21 cellular contexts compared by ENCODE assay signal in the genomic region with DNA sequence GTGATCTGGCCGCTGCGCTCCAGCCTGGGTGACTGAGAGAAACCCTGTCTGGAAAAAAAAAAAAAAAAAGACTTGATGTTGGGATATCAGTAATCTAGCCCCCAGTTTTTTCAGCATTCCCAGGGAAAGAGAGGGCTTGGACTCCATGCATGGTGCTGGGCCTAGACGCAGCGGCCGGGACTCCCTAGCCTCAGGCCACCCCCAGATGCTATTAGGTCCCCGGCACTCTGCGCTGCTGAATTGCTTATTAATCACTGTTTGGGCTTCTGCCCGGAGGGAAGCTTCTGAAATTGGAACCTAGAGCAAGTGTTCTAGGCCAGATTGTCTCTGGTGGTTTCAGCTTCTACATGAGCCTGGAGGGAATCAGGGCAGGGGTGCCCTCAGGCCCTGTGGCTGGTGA. TPM values are rescaled to one million over a fixed set of nuclear protein-coding genes. Genes with fewer than 3 reads are reported as not detected.
"Had no signal": no experiment of that assay in that cellular context is flagged by ENCODE, and none has a peak within 500 bp of the region (broad histone marks: within the 10 kb centered on the region; RNA-seq: fewer than 3 reads in every experiment).

No MANE protein-coding gene starts in this region.

- H3K4me3 Mint-ChIP-seq: activated CD4-positive, alpha-beta memory T cell treated with anti-CD3 and anti-CD28 coated beads, Interleukin-2, amount 10 ng/mL, durations not matched to agents 7 days and 5 days; activated CD4-positive, alpha-beta T cell treated with anti-CD3 and anti-CD28 coated beads for 36 hours; activated T-cell treated with anti-CD3 and anti-CD28 coated beads, Interleukin-2, amount 50 U/mL, for 4 hours; T-helper 1 cell treated with Interleukin-12 subunit alpha and Interleukin-12 subunit beta and Interleukin-4 antibody, amounts not matched to agents 30 μg/mL and 1 μg/mL, for 36 hours had no signal

- ATAC-seq: activated CD4-positive, alpha-beta T cell treated with anti-CD3 and anti-CD28 coated beads for 36 hours; activated naive CD4-positive, alpha-beta T cell treated with anti-CD3 and anti-CD28 coated beads, Interleukin-2, amount 50 U/mL, for 72 hours; heart left ventricle; psoas muscle had no signal

- H3K9me3 ChIP-seq: heart left ventricle, psoas muscle, sigmoid colon, stomach, thoracic aorta had no signal

- H3K27ac ChIP-seq: psoas muscle, sigmoid colon, thoracic aorta had no signal

- H3K27me3 Mint-ChIP-seq: activated CD4-positive, alpha-beta T cell treated with anti-CD3 and anti-CD28 coated beads for 36 hours had no signal

- H3K4me1 Mint-ChIP-seq: activated CD4-positive, alpha-beta memory T cell treated with anti-CD3 and anti-CD28 coated beads, Interleukin-2, amount 10 ng/mL, durations not matched to agents 7 days and 5 days; activated CD4-positive, alpha-beta T cell treated with anti-CD3 and anti-CD28 coated beads for 36 hours had no signal

- H3K27ac Mint-ChIP-seq: activated CD4-positive, alpha-beta memory T cell treated with anti-CD3 and anti-CD28 coated beads, Interleukin-2, amount 10 ng/mL, durations not matched to agents 7 days and 5 days; activated CD4-positive, alpha-beta T cell treated with anti-CD3 and anti-CD28 coated beads for 36 hours; T-helper 1 cell treated with Interleukin-12 subunit alpha and Interleukin-12 subunit beta and Interleukin-4 antibody, amounts not matched to agents 30 μg/mL and 1 μg/mL, for 36 hours had no signal

- H3K36me3 ChIP-seq: sigmoid colon, thoracic aorta had no signal

- H3K36me3 Mint-ChIP-seq: activated naive CD4-positive, alpha-beta T cell treated with anti-CD3 and anti-CD28 coated beads, Interleukin-2, amount 50 U/mL, for 72 hours had no signal

- H3K4me3 ChIP-seq: coronary artery, heart left ventricle, lung, psoas muscle, sigmoid colon, stomach, thoracic aorta had no signal

- H3K27me3 ChIP-seq: heart left ventricle, sigmoid colon, stomach had no signal

- DNase-seq: activated CD4-positive, alpha-beta memory T cell treated with anti-CD3 and anti-CD28 coated beads, Interleukin-2, amount 10 ng/mL, durations not matched to agents 7 days and 5 days; activated CD4-positive, alpha-beta T cell treated with anti-CD3 and anti-CD28 coated beads for 36 hours; activated effector memory CD4-positive, alpha-beta T cell treated with Interleukin-2 at 50 U/mL for 16 hours; activated T-cell treated with anti-CD3 and anti-CD28 coated beads, Interleukin-2, amount 50 U/mL, for 4 hours; central memory CD4-positive, alpha-beta T cell; effector CD8-positive, alpha-beta T cell; midbrain; psoas muscle; sigmoid colon; stimulated activated CD4-positive, alpha-beta T cell treated with anti-CD3 and anti-CD28 coated beads, Interleukin-1b, Interleukin-23, amount 100 ng/mL, for 48 hours; stomach had no signal

- H3K9me3 Mint-ChIP-seq: activated CD4-positive, alpha-beta memory T cell treated with anti-CD3 and anti-CD28 coated beads, Interleukin-2, amount 10 ng/mL, durations not matched to agents 7 days and 5 days; activated naive CD4-positive, alpha-beta T cell treated with anti-CD3 and anti-CD28 coated beads, Interleukin-2, amount 50 U/mL, for 72 hours; activated T-cell treated with anti-CD3 and anti-CD28 coated beads, Interleukin-2, amount 50 U/mL, for 4 hours; T-helper 1 cell treated with Interleukin-12 subunit alpha and Interleukin-12 subunit beta and Interleukin-4 antibody, amounts not matched to agents 30 μg/mL and 1 μg/mL, for 36 hours had no signal

- H3K4me1 ChIP-seq: psoas muscle had no signal

RNA-seq across cellular contexts. Expression of a gene that starts 39.0 kb away (rescaled TPM):
- total RNA-seq: activated CD4-positive, alpha-beta T cell treated with anti-CD3 and anti-CD28 coated beads for 36 hours; activated naive CD4-positive, alpha-beta T cell treated with anti-CD3 and anti-CD28 coated beads, Interleukin-2, amount 50 U/mL, for 72 hours had no signal
- polyA plus RNA-seq: neural cell had no signal

RNA-seq across cellular contexts. Expression of a gene that starts 50.7 kb away (rescaled TPM):
- total RNA-seq: frontal cortex, myocyte, osteoblast had no signal
- polyA plus RNA-seq: neural cell had no signal
